In the genomic region with DNA sequence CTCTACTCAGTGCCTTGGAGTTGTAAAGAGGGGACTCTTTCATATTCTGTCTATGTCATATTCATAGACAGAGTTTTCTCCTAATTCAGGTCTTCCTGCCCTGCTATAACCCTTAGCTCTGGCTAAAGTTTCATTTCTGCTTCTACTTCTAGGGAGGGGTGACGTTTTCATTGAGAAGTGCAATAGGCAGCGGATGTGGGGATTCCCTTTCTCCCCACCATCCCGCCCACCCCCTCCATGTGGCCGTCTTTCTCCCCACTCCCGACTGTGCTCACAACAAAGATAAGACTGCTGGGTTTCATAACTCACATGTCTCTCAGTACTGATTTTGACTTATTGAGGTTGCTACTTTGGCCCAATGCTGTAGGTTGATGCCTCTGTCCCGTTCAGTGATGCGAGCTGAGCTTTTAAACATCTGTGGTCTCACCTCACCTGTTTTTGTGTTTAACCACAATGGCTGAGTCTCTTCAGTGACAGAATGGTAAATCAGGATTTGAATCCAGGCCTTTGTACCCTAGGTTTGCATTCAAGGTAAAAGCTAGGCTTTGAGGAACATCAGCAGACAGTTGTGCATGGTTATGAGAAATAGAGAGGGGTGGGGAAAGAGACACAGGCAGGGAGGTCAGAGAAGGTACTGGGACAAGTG, we compare ENCODE assay signal across 9 cellular contexts. TPM values are rescaled to one million over a fixed set of nuclear protein-coding genes. Genes with fewer than 3 reads are reported as not detected.
DNase-seq lines count a peak whose midpoint lies in the region; ATAC-seq and TF ChIP-seq lines count a peak whose summit lies in the region.
"Had no signal": no experiment of that assay in that cellular context is flagged by ENCODE, and none has a peak within 500 bp of the region (broad histone marks: within the 10 kb centered on the region; RNA-seq: fewer than 3 reads in every experiment).

No MANE protein-coding gene starts in this region.

- no peaks in the 10 kb centered on the region for H3K36me3 ChIP-seq in Panc1 (ENCODE audit: control insufficient read depth, insufficient read depth, low read length)
- H3K36me3 ChIP-seq in left lung: no peaks in the 10 kb centered on the region
- H3K36me3 ChIP-seq in adrenal gland (replicated peaks in 1 of 2): no peaks in the 10 kb centered on the region

- WGBS in adrenal gland, 4 donors: 70 to 77% (median 72%) methylated on average over 7 of the region's 7 CpGs

- no peak for TF ChIP-seq POLR2A in adrenal gland (IDR thresholded peaks at IDR 0.05)

- H3K9me3 ChIP-seq in Panc1 (ENCODE audit: control insufficient read depth, insufficient read depth, low read depth, low read length) (no peaks in the 10 kb centered on the region), left lung (no peaks in the 10 kb centered on the region), adrenal gland (replicated peaks in 1 of 3) (no peaks in the 10 kb centered on the region)

- ATAC-seq in GM18519 (IDR thresholded peaks at IDR 0.05; ENCODE audit: low FRiP score, unreplicated experiment): peak; percentile 48
- ATAC-seq in HG02678 (IDR thresholded peaks at IDR 0.05; ENCODE audit: unreplicated experiment): peak; percentile 66
- 0 out of 2 replicates have a peak, but pooled peaks have one; percentile 34 for ATAC-seq in Panc1
- ATAC-seq in left lung: peak; percentile 63

- DNase-seq in Panc1 (ENCODE audit: low read depth, low spot score) (no peak), left lung (no peak), DMS53 treated with DMSO at 0.1 percent for 48 hours (lab: John Stamatoyannopoulos, UW; ENCODE audit: unreplicated experiment) (no peak), adrenal gland (no peak), NCI-H1105 (lab: John Stamatoyannopoulos, UW) (no peak), DMS 273 treated with DMSO at 0.1 percent for 48 hours (lab: John Stamatoyannopoulos, UW) (no peak)

- TF ChIP-seq CTCF in Panc1 (IDR thresholded peaks at IDR 0.05): no peak
- TF ChIP-seq CTCF in left lung (IDR thresholded peaks at IDR 0.05): no peak
- TF ChIP-seq CTCF in adrenal gland (IDR thresholded peaks at IDR 0.05): no peak

- POLR2A ChIA-PET in Panc1 (lab: Charles Lee): interaction anchor here (0.6 kb wide), 1 partner anchor 18 kb away, joined by 4 read pairs; no protein-coding TSS in a partner anchor

- CTCF ChIA-PET in Panc1 (lab: Charles Lee): no interaction called here

- H3K4me1 ChIP-seq in Panc1 (ENCODE audit: control insufficient read depth, insufficient read depth, low read length) (no peaks in the 10 kb centered on the region), left lung (peaks cover 0 to 10% of the 10 kb centered on the region in 2 donors), adrenal gland (replicated peaks in 1 of 2) (peaks cover 12 to 13% of the 10 kb centered on the region in 2 donors)

- in situ Hi-C loops in Panc1 (cut with HindIII; ENCODE audit: low pct_unique_long_range_greater_than_20kb, low sequenced_read_pairs): no loop called here

- no peak overlapping the region for H3K4me3 ChIP-seq in Panc1 (ENCODE audit: low read depth in 2 of 2, low read length in 2 of 2)
- H3K4me3 ChIP-seq in left lung: no peak overlapping the region
- H3K4me3 ChIP-seq in adrenal gland: no peak overlapping the region

- no peaks in the 10 kb centered on the region for H3K27me3 ChIP-seq in Panc1 (ENCODE audit: control insufficient read depth, insufficient read depth, low read length)
- H3K27me3 ChIP-seq in left lung: no peaks in the 10 kb centered on the region
- no peaks in the 10 kb centered on the region for H3K27me3 ChIP-seq in adrenal gland

- BruUV-seq in Panc1 (replicated peaks; lab: Mats Ljungman, UMichigan): no TSS peak

- intact Hi-C loops in Panc1 (cut with micrococcal nuclease; ENCODE audit: unreplicated experiment): loop anchor here (10.0 kb wide), 2 partner anchors 146 to 206 kb away; no protein-coding TSS in a partner anchor
- intact Hi-C loops in left lung (cut with DNase I): no loop called here
- intact Hi-C loops in adrenal gland (cut with DNase I): loop anchor here (10.0 kb wide), 2 partner anchors 106 to 176 kb away; partner anchors contain the start of gene CAMSAP2 (in 1 of the 2)

- H3K27ac ChIP-seq in Panc1 (ENCODE audit: low read length) (no peak overlapping the region), left lung (no peak overlapping the region), adrenal gland (no peak overlapping the region)
- H3K27ac ChIP-seq: HL-60 had no signal

RNA-seq across cellular contexts. Expression of gene KIF14, which starts 7.8 kb away (rescaled TPM):
- total RNA-seq in Panc1 (2021; ENCODE audit: unreplicated experiment) (17.8 TPM), left lung (1 to 10 TPM in 1 of 2 donors, under 1 TPM in 1; 0.71 to 2.2 TPM), adrenal gland (1 to 10 TPM in 2 of 8 donors, under 1 TPM in 6; 0.11 to 1.2 (median 0.33) TPM)
- polyA plus RNA-seq in Panc1 (2012; ENCODE audit: insufficient read length): 3.0 TPM
- polyA plus RNA-seq in adrenal gland: under 1 TPM; 0.07 to 0.33 (median 0.08) TPM

RNA-seq across cellular contexts. Expression of gene DDX59, which starts 41.4 kb away (rescaled TPM):
- total RNA-seq in Panc1 (2021; ENCODE audit: unreplicated experiment): 26.4 TPM
- 9.7 TPM for polyA plus RNA-seq in Panc1 (2012; ENCODE audit: insufficient read length)
- total RNA-seq in left lung: 10 to 100 TPM; 15.4 to 24.1 TPM
- 10 to 100 TPM; 13.5 to 32.0 (median 24.0) TPM for total RNA-seq in adrenal gland
- 10 to 100 TPM; 34.5 to 46.1 (median 36.9) TPM for polyA plus RNA-seq in adrenal gland

Comparison
In these comparisons a context has a peak if more than half of its experiments do, and no peak if none do; other contexts are left out.
1. intact Hi-C loops: an anchor here in Panc1 (10.0 kb wide) and adrenal gland (10.0 kb wide); none called in left lung.